In the genomic region with DNA sequence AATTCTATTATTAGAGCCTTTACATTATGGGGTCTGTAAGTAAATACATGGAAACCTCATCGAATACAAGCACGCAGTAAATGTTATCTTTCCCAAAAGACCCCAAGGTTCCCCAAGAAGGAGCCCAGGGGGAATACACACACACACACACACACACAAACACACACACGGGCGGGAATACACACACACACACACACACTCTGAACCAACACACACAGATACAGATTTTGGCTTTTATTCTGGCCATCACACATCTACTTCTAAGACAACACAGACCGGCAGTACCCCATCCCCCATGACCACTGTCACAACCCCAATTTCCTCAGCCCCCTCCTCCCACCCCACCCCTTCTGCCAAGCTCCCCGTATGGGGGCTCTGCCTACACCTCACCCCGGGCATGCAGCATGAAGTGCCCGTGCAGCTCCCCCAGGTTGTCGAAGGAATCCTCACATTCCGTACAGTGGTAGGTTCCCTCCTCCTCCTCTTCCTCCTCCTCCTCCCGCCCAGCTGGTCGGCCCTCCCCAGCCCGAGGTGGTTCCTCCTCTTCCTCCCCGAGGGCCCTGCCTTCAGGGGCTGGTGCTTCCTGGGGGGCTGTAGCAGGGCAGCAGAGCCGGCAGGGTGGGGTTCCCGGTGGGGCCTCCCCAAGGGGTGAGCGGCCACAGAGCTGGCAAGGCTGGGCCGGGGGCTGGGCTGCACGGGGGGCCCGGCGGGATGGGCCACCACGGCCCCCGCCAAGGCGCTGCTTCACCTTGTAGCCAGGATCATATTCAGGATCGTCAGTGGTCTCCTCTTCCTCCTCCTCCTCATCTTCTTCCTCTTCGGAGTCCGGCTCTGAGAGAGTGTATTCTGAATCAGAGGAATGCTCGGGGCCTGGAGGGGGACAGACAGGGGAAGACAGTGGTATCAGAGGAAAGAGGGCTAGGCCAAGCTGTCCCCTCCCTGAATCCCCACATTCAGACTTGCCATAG, we compare ENCODE assay signal across 1 cellular context.
A peak's percentile ranks its signal among the peaks of the same experiment; 100 is the strongest.
TF ChIP-seq lines count a peak whose summit lies in the region.

No MANE protein-coding gene starts in this region.

TF ChIP-seq in HepG2, 621 proteins besides CTCF, POLR2A, EP300 and RAD21:
- TF ChIP-seq RBFOX2 (IDR thresholded peaks at IDR 0.05; ENCODE audit: low read depth, low read length): 0 out of 2 replicates have a peak, but pooled peaks have one; percentile 21
- TF ChIP-seq ZNF564 (CRISPR knock-in tag; IDR thresholded peaks at IDR 0.05): no peak
- TF ChIP-seq AGO2 (optimal IDR thresholded peaks at IDR 0.05; ENCODE audit: low read depth, low read length): peak; percentile 81
